10 cellular contexts compared by ENCODE assay signal in genomic region chr1:79040424-79041089, GRCh38. TPM values are rescaled to one million over a fixed set of nuclear protein-coding genes. Genes with fewer than 3 reads are reported as not detected.
A peak's percentile ranks its signal among the peaks of the same experiment; 100 is the strongest.
DNase-seq lines count a peak whose midpoint lies in the region; ATAC-seq lines count a peak whose summit lies in the region.
"Had no signal": no experiment of that assay in that cellular context is flagged by ENCODE, and none has a peak within 500 bp of the region (broad histone marks: within the 10 kb centered on the region; RNA-seq: fewer than 3 reads in every experiment).

No MANE protein-coding gene starts in this region.

- ATAC-seq in GM19463 (IDR thresholded peaks at IDR 0.05; ENCODE audit: unreplicated experiment), result peak; percentile 89
- ATAC-seq in HG03342 (IDR thresholded peaks at IDR 0.05; ENCODE audit: unreplicated experiment), result peak; percentile 86

- DNase-seq in EL, result peak; percentile 8
- peak; percentile 18 to 36 for DNase-seq in dermis microvascular lymphatic vessel endothelial cell (ENCODE audit: low read depth in 2 of 2)
- no peak for DNase-seq in NCI-H1105 (lab: John Stamatoyannopoulos, UW)
- no peak for DNase-seq in NCI-H187 (lab: John Stamatoyannopoulos, UW)
- DNase-seq in NCI-H1694 treated with DMSO at 0.1 percent for 48 hours (lab: John Stamatoyannopoulos, UW), result no peak
- DNase-seq in NCI-H526 (lab: John Stamatoyannopoulos, UW), result no peak
- DNase-seq: activated CD8-positive, alpha-beta memory T cell treated with anti-CD3 and anti-CD28 coated beads, Interleukin-2, amount 50 U/mL, for 48 hours; GOT3 had no signal

RNA-seq across cellular contexts. Expression of gene ADGRL4, which starts 34.0 kb away (rescaled TPM):
- 121 and 125 TPM in 2 replicates for total RNA-seq in dermis microvascular lymphatic vessel endothelial cell

Comparison
In these comparisons a context has a peak if more than half of its experiments do, and no peak if none do; other contexts are left out.
1. DNase-seq: peak in EL (single experiment) and dermis microvascular lymphatic vessel endothelial cell (2 of 2); none in NCI-H1105 (single experiment), NCI-H187 (0 of 2), NCI-H1694 treated with DMSO at 0.1 percent for 48 hours (single experiment) and NCI-H526 (0 of 2).